Comparison of ENCODE assay signal across 15 cellular contexts in genomic region chr5:107551088-107551487, GRCh38.
DNase-seq lines count a peak whose midpoint lies in the region; ATAC-seq and TF ChIP-seq lines count a peak whose summit lies in the region.
"Had no signal": no experiment of that assay in that cellular context is flagged by ENCODE, and none has a peak within 500 bp of the region (broad histone marks: within the 10 kb centered on the region; RNA-seq: fewer than 3 reads in every experiment).

No MANE protein-coding gene starts in this region.

- intact Hi-C loops in activated CD4-positive, alpha-beta T cell treated with anti-CD3 and anti-CD28 coated beads, Interleukin-2, amount 10 ng/mL, durations not matched to agents 24 days and 14 days (cut with micrococcal nuclease), result no loop called here
- intact Hi-C loops in Calu3 (cut with micrococcal nuclease; ENCODE audit: unreplicated experiment) (no loop called here), Panc1 (cut with micrococcal nuclease; ENCODE audit: unreplicated experiment) (no loop called here)

- POLR2A ChIA-PET in Panc1 (lab: Charles Lee), result no interaction called here

- peaks cover 6% of the 10 kb centered on the region for H3K27me3 Mint-ChIP-seq in activated CD4-positive, alpha-beta T cell treated with anti-CD3 and anti-CD28 coated beads, Interleukin-2, amount 10 ng/mL, durations not matched to agents 24 days and 14 days
- H3K27me3 Mint-ChIP-seq in Calu3 (ENCODE audit: unreplicated experiment) (no peaks in the 10 kb centered on the region), chondrocyte (ENCODE audit: low read depth) (no peaks in the 10 kb centered on the region)
- H3K27me3 Mint-ChIP-seq: B cell; CD4-positive, alpha-beta T cell had no signal

- CTCF ChIA-PET in Calu3 (lab: Charles Lee), result no interaction called here
- CTCF ChIA-PET in Panc1 (lab: Charles Lee), result no interaction called here

- H3K36me3 ChIP-seq in Panc1 (ENCODE audit: control insufficient read depth, insufficient read depth, low read length), result no peaks in the 10 kb centered on the region

- no peaks in the 10 kb centered on the region for H3K4me1 Mint-ChIP-seq in activated CD4-positive, alpha-beta T cell treated with anti-CD3 and anti-CD28 coated beads, Interleukin-2, amount 10 ng/mL, durations not matched to agents 24 days and 14 days
- peaks cover 68% of the 10 kb centered on the region for H3K4me1 Mint-ChIP-seq in Calu3 (ENCODE audit: low read depth, unreplicated experiment)
- H3K4me1 Mint-ChIP-seq in chondrocyte (ENCODE audit: low read depth), result peaks cover 60% of the 10 kb centered on the region
- H3K4me1 Mint-ChIP-seq: B cell had no signal

- BruUV-seq in Calu3 (replicated peaks; lab: Mats Ljungman, UMichigan), result no TSS peak
- no TSS peak for BruUV-seq in Panc1 (replicated peaks; lab: Mats Ljungman, UMichigan)

- peaks cover 33% of the 10 kb centered on the region for H3K4me1 ChIP-seq in Panc1 (ENCODE audit: control insufficient read depth, insufficient read depth, low read length)

- H3K4me3 ChIP-seq in Panc1 (ENCODE audit: low read depth in 2 of 2, low read length in 2 of 2), result no peak overlapping the region
- H3K4me3 ChIP-seq: GM12878 had no signal

- no peaks in the 10 kb centered on the region for H3K36me3 Mint-ChIP-seq in activated CD4-positive, alpha-beta T cell treated with anti-CD3 and anti-CD28 coated beads, Interleukin-2, amount 10 ng/mL, durations not matched to agents 24 days and 14 days (ENCODE audit: low read depth)
- peaks cover 23% of the 10 kb centered on the region for H3K36me3 Mint-ChIP-seq in Calu3 (ENCODE audit: insufficient read depth, unreplicated experiment)
- H3K36me3 Mint-ChIP-seq in chondrocyte (ENCODE audit: low read depth), result no peaks in the 10 kb centered on the region

- ATAC-seq in Panc1 (no peak), GM21737 (IDR thresholded peaks at IDR 0.05; ENCODE audit: unreplicated experiment) (no peak)
- ATAC-seq: GM12878 had no signal

- H3K9me3 Mint-ChIP-seq in activated CD4-positive, alpha-beta T cell treated with anti-CD3 and anti-CD28 coated beads, Interleukin-2, amount 10 ng/mL, durations not matched to agents 24 days and 14 days, result no peaks in the 10 kb centered on the region
- H3K9me3 Mint-ChIP-seq in Calu3 (ENCODE audit: low read depth, unreplicated experiment) (no peaks in the 10 kb centered on the region), chondrocyte (ENCODE audit: low read depth) (no peaks in the 10 kb centered on the region)
- H3K9me3 Mint-ChIP-seq: CD4-positive, alpha-beta T cell; H9 had no signal

- no peak for TF ChIP-seq CTCF in Calu3 (IDR thresholded peaks at IDR 0.05; ENCODE audit: unreplicated experiment)
- no peak for TF ChIP-seq CTCF in Panc1 (IDR thresholded peaks at IDR 0.05)
- no peak for TF ChIP-seq CTCF in chondrocyte (IDR thresholded peaks at IDR 0.05)
- TF ChIP-seq CTCF in GM13976 (IDR thresholded peaks at IDR 0.05; ENCODE audit: borderline replicate concordance, control extremely low read depth, extremely low read depth, insufficient read depth, missing control alignments), result no peak

- H3K27ac ChIP-seq in Panc1 (ENCODE audit: low read length), result peak overlapping the region; percentile 29; the same call in 1 of the 2 replicates

- no peaks in the 10 kb centered on the region for H3K9me3 ChIP-seq in Panc1 (ENCODE audit: control insufficient read depth, insufficient read depth, low read depth, low read length)

- no peaks in the 10 kb centered on the region for H3K27me3 ChIP-seq in Panc1 (ENCODE audit: control insufficient read depth, insufficient read depth, low read length)

- H3K27ac Mint-ChIP-seq in activated CD4-positive, alpha-beta T cell treated with anti-CD3 and anti-CD28 coated beads, Interleukin-2, amount 10 ng/mL, durations not matched to agents 24 days and 14 days, result no peak overlapping the region
- H3K27ac Mint-ChIP-seq in Calu3 (ENCODE audit: unreplicated experiment) (peak overlapping the region; percentile 8), chondrocyte (ENCODE audit: unreplicated experiment) (no peak overlapping the region)
- H3K27ac Mint-ChIP-seq: B cell; CD4-positive, alpha-beta T cell had no signal

- H3K4me3 Mint-ChIP-seq in activated CD4-positive, alpha-beta T cell treated with anti-CD3 and anti-CD28 coated beads, Interleukin-2, amount 10 ng/mL, durations not matched to agents 24 days and 14 days, result no peak overlapping the region
- H3K4me3 Mint-ChIP-seq in Calu3 (ENCODE audit: low read depth, unreplicated experiment) (no peak overlapping the region), chondrocyte (ENCODE audit: unreplicated experiment) (no peak overlapping the region)
- H3K4me3 Mint-ChIP-seq: B cell; CD4-positive, alpha-beta T cell; H9 had no signal

- in situ Hi-C loops in Panc1 (cut with HindIII; ENCODE audit: low pct_unique_long_range_greater_than_20kb, low sequenced_read_pairs), result no loop called here
- in situ Hi-C loops in GM13976 (cut with MboI; ENCODE audit: low sequenced_read_pairs, unreplicated experiment), result loop anchor here (25.0 kb wide), 1 partner anchor 164 kb away; no protein-coding TSS in a partner anchor

- peak; percentile 32 for DNase-seq in activated CD4-positive, alpha-beta T cell treated with anti-CD3 and anti-CD28 coated beads, Interleukin-2, amount 10 ng/mL, durations not matched to agents 24 days and 14 days
- DNase-seq in activated CD4-positive, alpha-beta T cell treated with anti-CD3 and anti-CD28 coated beads for 4 hours, result no peak
- DNase-seq in Calu3 (no peak), NCI-H446 treated with DMSO at 0.1 percent for 48 hours (lab: John Stamatoyannopoulos, UW) (peak; percentile 32), Panc1 (ENCODE audit: low read depth, low spot score) (no peak), chondrocyte (ENCODE audit: low spot score) (no peak), GM13976 (ENCODE audit: low spot score) (no peak)
- DNase-seq: C1 segment of cervical spinal cord; CD4-positive, alpha-beta T cell; DMS79; GOT3; H9 had no signal

Comparison
In these comparisons a context has a peak if more than half of its experiments do, and no peak if none do; other contexts are left out.
1. DNase-seq: peak in activated CD4-positive, alpha-beta T cell treated with anti-CD3 and anti-CD28 coated beads, Interleukin-2, amount 10 ng/mL, durations not matched to agents 24 days and 14 days (single experiment) and NCI-H446 treated with DMSO at 0.1 percent for 48 hours (single experiment); none in activated CD4-positive, alpha-beta T cell treated with anti-CD3 and anti-CD28 coated beads for 4 hours (0 of 2), Calu3 (single experiment), Panc1 (single experiment), chondrocyte (single experiment) and GM13976 (single experiment).